ENCODE assay signal across 8 cellular contexts in the genomic region with DNA sequence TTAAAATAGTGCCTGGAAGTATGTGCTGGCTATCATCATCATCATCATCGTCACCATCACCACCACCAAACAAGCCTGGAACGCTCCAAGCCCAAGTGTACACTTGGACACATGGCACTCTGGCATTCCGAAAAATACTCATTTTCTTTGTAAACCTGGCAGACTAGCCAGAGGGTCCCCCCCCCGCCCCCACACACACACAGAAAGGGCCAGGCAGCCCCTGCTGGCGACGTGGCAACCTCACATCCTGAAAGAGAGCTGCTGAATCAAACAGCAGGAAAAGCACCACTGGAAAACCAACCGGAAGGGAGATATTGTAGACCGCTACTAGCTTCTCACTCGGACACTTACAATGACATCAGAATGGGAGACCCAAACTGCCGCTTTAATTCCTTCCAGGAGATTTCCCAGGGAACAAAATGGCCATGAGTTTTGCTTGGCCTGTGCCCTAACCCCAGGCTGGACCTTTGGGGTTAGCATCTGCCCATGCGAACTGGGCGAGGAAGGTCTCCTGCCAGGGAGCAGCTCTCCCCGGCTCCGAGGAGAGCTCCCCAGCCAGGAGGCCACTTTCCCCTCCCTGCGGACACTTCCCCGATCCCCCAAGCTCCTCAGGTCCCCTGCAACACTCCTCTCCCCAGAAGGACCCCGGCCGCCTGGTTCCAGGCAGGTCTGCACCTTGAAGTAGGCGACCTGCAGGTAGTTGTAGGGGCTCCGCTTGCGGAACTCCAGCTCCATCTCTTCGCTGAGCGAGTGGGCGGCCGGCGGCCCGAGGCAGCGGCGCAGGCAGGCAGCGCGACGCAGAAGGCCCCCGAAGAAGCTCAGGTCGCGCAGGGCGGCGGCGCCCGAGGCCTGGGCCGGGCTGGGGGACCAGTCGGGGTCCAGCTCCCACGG. TPM values are rescaled to one million over a fixed set of nuclear protein-coding genes. Genes with fewer than 3 reads are reported as not detected.
DNase-seq lines count a peak whose midpoint lies in the region; ATAC-seq, FAIRE-seq and TF ChIP-seq lines count a peak whose summit lies in the region.

No MANE protein-coding gene starts in this region.

- POLR2A ChIA-PET in CD4-positive, alpha-beta T cell (lab: Charles Lee): interaction anchor here (0.6 to 3.7 kb wide), 25 partner anchors 8 to 731 kb away, joined by 3 to 75 read pairs (median 6); a partner anchor contains a TSS

- peak; percentile 65 for FAIRE-seq in GM19239 (lab: Jason Lieb, UNC)

- intact Hi-C loops in CD4-positive, alpha-beta T cell (cut with DNase I, micrococcal nuclease): loop anchor here (1.0 to 10.0 kb wide), 14 partner anchors 51 to 1904 kb away; a partner anchor contains a TSS

- H3K27me3 ChIP-seq in CD4-positive, alpha-beta T cell (ENCODE audit: control insufficient read depth, insufficient read depth, low read length): no peaks in the 10 kb centered on the region
- no peaks in the 10 kb centered on the region for H3K27me3 ChIP-seq in upper lobe of left lung

- peak in 8 of 10 experiments; percentile 5 to 25 (median 12) for DNase-seq in CD4-positive, alpha-beta T cell
- DNase-seq in GM19239 (ENCODE audit: insufficient read length, low spot score) (no peak), NCI-H526 treated with DMSO at 0.1 percent for 48 hours (lab: John Stamatoyannopoulos, UW) (peak; percentile 60), foreskin fibroblast (peak; percentile 74 to 89), non-pigmented ciliary epithelial cell (ENCODE audit: low read depth) (peak; percentile 59), upper lobe of left lung (peak; percentile 36 to 52)
- DNase-seq in activated T-cell treated with anti-CD3 and anti-CD28 coated beads, Interleukin-2, amount 50 U/mL, for 1 hour: peak; percentile 33

- TF ChIP-seq EP300 in upper lobe of left lung (IDR thresholded peaks at IDR 0.05): no peak

- H3K27ac ChIP-seq in CD4-positive, alpha-beta T cell (ENCODE audit: low read depth, low read length): peak overlapping the region; percentile 50
- peak overlapping the region; percentile 87 to 95 (median 92) for H3K27ac ChIP-seq in upper lobe of left lung

- H3K4me1 ChIP-seq in upper lobe of left lung: peaks cover 20 to 51% (median 32%) of the 10 kb centered on the region in 4 donors

- H3K36me3 ChIP-seq in upper lobe of left lung: peaks cover 0 to 13% (median 2%) of the 10 kb centered on the region in 4 donors

- no peaks in the 10 kb centered on the region for H3K9me3 ChIP-seq in CD4-positive, alpha-beta T cell (ENCODE audit: control insufficient read depth, low read length)
- H3K9me3 ChIP-seq in upper lobe of left lung: no peaks in the 10 kb centered on the region

- H3K4me3 ChIP-seq in foreskin fibroblast (ENCODE audit: low read depth in 1 of 2, low read length in 2 of 2): peak overlapping the region; percentile 62 to 98
- H3K4me3 ChIP-seq in upper lobe of left lung: peak overlapping the region; percentile 80 to 99 (median 94)

- 1% methylated on average over 20 to 24 of the region's 42 CpGs for WGBS in upper lobe of left lung, 2 donors

- no peaks in the 10 kb centered on the region for H3K9me3 Mint-ChIP-seq in CD4-positive, alpha-beta T cell

- peaks cover 32% of the 10 kb centered on the region for H3K4me1 Mint-ChIP-seq in CD4-positive, alpha-beta T cell (ENCODE audit: low read depth)

- CTCF ChIA-PET in CD4-positive, alpha-beta T cell (lab: Charles Lee): interaction anchor here (0.7 to 2.6 kb wide), 10 partner anchors 14 to 732 kb away, joined by 3 to 10 read pairs (median 3); a partner anchor contains a TSS

- H3K36me3 Mint-ChIP-seq in CD4-positive, alpha-beta T cell (ENCODE audit: low read depth): peaks cover 19% of the 10 kb centered on the region

- TF ChIP-seq CTCF in CD4-positive, alpha-beta T cell (IDR thresholded peaks at IDR 0.05): peak; percentile 46
- TF ChIP-seq CTCF in foreskin fibroblast (IDR thresholded peaks at IDR 0.05; ENCODE audit: low read depth, low read length): peak; percentile 67
- peak in 5 of 6 experiments; percentile 20 to 46 (median 35) for TF ChIP-seq CTCF in upper lobe of left lung (IDR thresholded peaks at IDR 0.05)

- H3K27ac Mint-ChIP-seq in CD4-positive, alpha-beta T cell: no peak overlapping the region

- no peak for TF ChIP-seq POLR2A in upper lobe of left lung (IDR thresholded peaks at IDR 0.05)

- no peak overlapping the region for H3K4me3 Mint-ChIP-seq in CD4-positive, alpha-beta T cell

- ATAC-seq in CD4-positive, alpha-beta T cell (ENCODE audit: poor library complexity): no peak
- ATAC-seq in HG03378 (IDR thresholded peaks at IDR 0.05; ENCODE audit: unreplicated experiment) (peak; percentile 13), upper lobe of left lung (ENCODE audit: low FRiP score in 2 of 2) (peak in 1 of 2 donors; percentile 60)

- no peaks in the 10 kb centered on the region for H3K27me3 Mint-ChIP-seq in CD4-positive, alpha-beta T cell

RNA-seq across cellular contexts. Expression of a gene that starts 0.8 kb away (rescaled TPM):
- 10 to 100 TPM; 17.6 to 20.9 TPM for total RNA-seq in CD4-positive, alpha-beta T cell
- 10 to 100 TPM; 21.0 to 58.7 (median 35.3) TPM for total RNA-seq in upper lobe of left lung

RNA-seq across cellular contexts. Expression of a gene that starts 1.0 kb away (rescaled TPM):
- total RNA-seq in CD4-positive, alpha-beta T cell: 10 to 100 TPM; 23.1 to 23.9 TPM
- 1 to 10 TPM in 5 of 6 donors, under 1 TPM in 1; 0.55 to 7.4 (median 2.5) TPM for total RNA-seq in upper lobe of left lung

RNA-seq across cellular contexts. Expression of a gene that starts 18.7 kb away (rescaled TPM):
- 1 to 10 TPM in 1 of 2 experiments, under 1 TPM in 1; 0.60 to 1.1 TPM for total RNA-seq in CD4-positive, alpha-beta T cell
- total RNA-seq in upper lobe of left lung: 1 to 10 TPM in 1 of 6 donors, under 1 TPM in 3, not detected in 2; 0.07 to 2.1 (median 0.14) TPM

RNA-seq across cellular contexts. Expression of a gene that starts 26.0 kb away (rescaled TPM):
- not detected for total RNA-seq in CD4-positive, alpha-beta T cell
- total RNA-seq in upper lobe of left lung: not detected

RNA-seq across cellular contexts. Expression of a gene that starts 50.8 kb away (rescaled TPM):
- 1 to 10 TPM; 4.4 to 5.0 TPM for total RNA-seq in CD4-positive, alpha-beta T cell
- 10 to 100 TPM; 11.6 to 41.9 (median 14.9) TPM for total RNA-seq in upper lobe of left lung
